Comparison of ENCODE assay signal across 11 cellular contexts in the genomic region with DNA sequence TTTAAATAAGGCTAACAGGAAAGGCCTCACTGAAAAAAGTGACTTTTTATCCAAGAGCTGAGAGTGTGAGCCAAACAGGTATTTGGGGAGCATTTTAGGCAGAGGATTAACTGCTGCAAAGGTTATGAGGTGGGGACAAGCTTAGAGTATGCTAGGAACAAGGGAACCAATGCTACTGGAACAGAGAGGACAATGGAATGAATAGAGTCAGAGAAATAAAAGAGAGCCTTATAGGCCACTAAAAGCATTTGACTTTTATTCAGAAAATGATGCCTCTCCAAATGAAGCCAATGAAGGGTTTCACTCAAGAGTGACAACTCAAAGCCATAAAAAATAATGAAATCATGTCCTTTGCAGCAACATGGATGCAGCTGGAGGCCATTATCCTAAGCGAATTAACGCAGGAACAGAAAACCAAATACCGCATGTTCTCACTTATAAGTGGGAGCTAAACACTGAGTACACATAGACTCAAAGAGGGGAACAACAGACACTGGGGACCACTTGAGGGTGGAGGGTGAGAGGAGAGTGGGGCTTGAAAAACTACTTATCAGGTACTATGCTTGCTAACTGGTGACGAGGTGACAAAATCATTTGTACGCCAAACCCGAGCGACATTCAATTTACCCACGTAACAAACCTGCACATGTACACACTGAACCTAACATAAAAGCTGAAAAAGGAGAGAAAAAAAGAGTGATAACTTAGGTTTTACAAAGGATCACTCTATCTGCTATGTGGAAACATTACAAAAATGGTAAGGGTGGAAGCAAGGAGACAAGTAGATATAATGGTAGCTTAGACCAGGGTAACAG. TPM values are rescaled to one million over a fixed set of nuclear protein-coding genes. Genes with fewer than 3 reads are reported as not detected.
DNase-seq lines count a peak whose midpoint lies in the region; ATAC-seq, FAIRE-seq and TF ChIP-seq lines count a peak whose summit lies in the region.
"Had no signal": no experiment of that assay in that cellular context is flagged by ENCODE, and none has a peak within 500 bp of the region (broad histone marks: within the 10 kb centered on the region; RNA-seq: fewer than 3 reads in every experiment).

No MANE protein-coding gene starts in this region.

- H3K9me3 Mint-ChIP-seq in GM23338 = no peaks in the 10 kb centered on the region

- H3K36me3 ChIP-seq in GM23338 (ENCODE audit: insufficient read depth) (no peaks in the 10 kb centered on the region), SJCRH30 (peaks cover 10% of the 10 kb centered on the region; the same call in 1 of the 2 replicates)

- WGBS in A549 (ENCODE audit: missing lambda C conversion rate) = 89% methylated on average over 8 of the region's 8 CpGs

- no peaks in the 10 kb centered on the region for H3K9me2 ChIP-seq in GM23338 (ENCODE audit: insufficient read depth)

- H3K4me1 ChIP-seq in A549 (peaks cover 94% of the 10 kb centered on the region), GM23338 (ENCODE audit: insufficient read depth) (peaks cover 35% of the 10 kb centered on the region), SJCRH30 (peaks cover 47% of the 10 kb centered on the region)

- POLR2A ChIA-PET in A549 (lab: Yijun Ruan, JAX) = no interaction called here

- no peak overlapping the region for H2AFZ ChIP-seq in GM23338

- TF ChIP-seq EP300 in A549 (IDR thresholded peaks at IDR 0.05) = no peak

- H3K79me2 ChIP-seq in GM23338 (replicated peaks; ENCODE audit: insufficient read depth) = peaks cover 99% of the 10 kb centered on the region

- no peak for TF ChIP-seq RAD21 in A549 (conservative IDR thresholded peaks at IDR 0.05 in 1 of 2, IDR thresholded peaks at IDR 0.05 in 1 of 2)

- H3K27ac ChIP-seq in A549 = peak overlapping the region in 1 of 2 experiments; percentile 44; a peak in 1 of 6 replicates
- no peak overlapping the region for H3K27ac ChIP-seq in GM23338 (ENCODE audit: low read depth)
- no peak overlapping the region for H3K27ac ChIP-seq in SJCRH30

- no peak for ATAC-seq in A549
- peak; percentile 55 for ATAC-seq in GM23338
- ATAC-seq in SK-N-SH treated with all-trans-retinoic acid at 6 μM for 48 hours = no peak
- no peak for ATAC-seq in GM21515 (IDR thresholded peaks at IDR 0.05; ENCODE audit: unreplicated experiment)
- ATAC-seq in GM21619 (IDR thresholded peaks at IDR 0.05; ENCODE audit: unreplicated experiment) = no peak

- no peaks in the 10 kb centered on the region for H3K9me3 ChIP-seq in A549
- no peaks in the 10 kb centered on the region for H3K9me3 ChIP-seq in SJCRH30 (replicated peaks)

- CTCF ChIA-PET in A549 (lab: Yijun Ruan, JAX) = interaction anchor here (0.6 to 2.3 kb wide), 4 partner anchors 12 to 1016 kb away, joined by 3 to 10 read pairs (median 4); no protein-coding TSS in a partner anchor

- no peak for FAIRE-seq in A549 (lab: Jason Lieb, UNC)

- no peak for TF ChIP-seq POLR2A in A549 (IDR thresholded peaks at IDR 0.05; ENCODE audit: low read length)

- TF ChIP-seq CTCF in A549 (IDR thresholded peaks at IDR 0.05) = no peak
- no peak for TF ChIP-seq CTCF in GM23338 (conservative IDR thresholded peaks at IDR 0.05; ENCODE audit: low read depth in 2 of 2)

- no peaks in the 10 kb centered on the region for H3K27me3 Mint-ChIP-seq in GM23338 (ENCODE audit: insufficient read depth, low read depth, poor library complexity)

- H3K4me3 ChIP-seq in A549 (no peak overlapping the region), GM23338 (no peak overlapping the region), SJCRH30 (no peak overlapping the region)

- H3F3A ChIP-seq in GM23338 (replicated peaks; ENCODE audit: low read depth) = no peaks in the 10 kb centered on the region

- H3K27ac Mint-ChIP-seq in GM23338 = no peak overlapping the region

- H3K27me3 ChIP-seq in GM23338 (ENCODE audit: insufficient read depth) = no peaks in the 10 kb centered on the region
- H3K27me3 ChIP-seq in SJCRH30 = no peaks in the 10 kb centered on the region

- peaks cover 39% of the 10 kb centered on the region for H3K4me1 Mint-ChIP-seq in GM23338

- H3K36me3 Mint-ChIP-seq in GM23338 (ENCODE audit: low read depth) = no peaks in the 10 kb centered on the region

- no peak overlapping the region for H3K4me3 Mint-ChIP-seq in GM23338

- H3K4me2 ChIP-seq in A549 (peak overlapping the region; percentile 60), GM23338 (no peak overlapping the region)

- DNase-seq in A549 (ENCODE audit: low read depth in 1 of 2, low spot score in 1 of 2) (no peak), GM23338 (ENCODE audit: low spot score) (no peak), medulla oblongata (ENCODE audit: extremely low spot score) (peak; percentile 65), KG1 (lab: John Stamatoyannopoulos, UW) (no peak), SJCRH30 (no peak)
- DNase-seq: central memory CD4-positive, alpha-beta T cell; EL; stimulated activated CD4-positive, alpha-beta T cell treated with anti-CD3 and anti-CD28 coated beads, Interleukin-4, amount 100 ng/mL, for 24 hours had no signal

- peaks cover 56% of the 10 kb centered on the region for H4K20me1 ChIP-seq in GM23338 (replicated peaks; ENCODE audit: insufficient read depth)

TF ChIP-seq in A549, 52 proteins besides CTCF, POLR2A, EP300 and RAD21 (continues in another document):
- TF ChIP-seq ESRRA (IDR thresholded peaks at IDR 0.05; ENCODE audit: borderline replicate concordance, low read length) = no peak

TF ChIP-seq in GM23338, 12 proteins besides CTCF, POLR2A, EP300 and RAD21 (continues in another document):
- TF ChIP-seq STAT1 (IDR thresholded peaks at IDR 0.05; ENCODE audit: unreplicated experiment) = no peak
- TF ChIP-seq, protein P1, sequence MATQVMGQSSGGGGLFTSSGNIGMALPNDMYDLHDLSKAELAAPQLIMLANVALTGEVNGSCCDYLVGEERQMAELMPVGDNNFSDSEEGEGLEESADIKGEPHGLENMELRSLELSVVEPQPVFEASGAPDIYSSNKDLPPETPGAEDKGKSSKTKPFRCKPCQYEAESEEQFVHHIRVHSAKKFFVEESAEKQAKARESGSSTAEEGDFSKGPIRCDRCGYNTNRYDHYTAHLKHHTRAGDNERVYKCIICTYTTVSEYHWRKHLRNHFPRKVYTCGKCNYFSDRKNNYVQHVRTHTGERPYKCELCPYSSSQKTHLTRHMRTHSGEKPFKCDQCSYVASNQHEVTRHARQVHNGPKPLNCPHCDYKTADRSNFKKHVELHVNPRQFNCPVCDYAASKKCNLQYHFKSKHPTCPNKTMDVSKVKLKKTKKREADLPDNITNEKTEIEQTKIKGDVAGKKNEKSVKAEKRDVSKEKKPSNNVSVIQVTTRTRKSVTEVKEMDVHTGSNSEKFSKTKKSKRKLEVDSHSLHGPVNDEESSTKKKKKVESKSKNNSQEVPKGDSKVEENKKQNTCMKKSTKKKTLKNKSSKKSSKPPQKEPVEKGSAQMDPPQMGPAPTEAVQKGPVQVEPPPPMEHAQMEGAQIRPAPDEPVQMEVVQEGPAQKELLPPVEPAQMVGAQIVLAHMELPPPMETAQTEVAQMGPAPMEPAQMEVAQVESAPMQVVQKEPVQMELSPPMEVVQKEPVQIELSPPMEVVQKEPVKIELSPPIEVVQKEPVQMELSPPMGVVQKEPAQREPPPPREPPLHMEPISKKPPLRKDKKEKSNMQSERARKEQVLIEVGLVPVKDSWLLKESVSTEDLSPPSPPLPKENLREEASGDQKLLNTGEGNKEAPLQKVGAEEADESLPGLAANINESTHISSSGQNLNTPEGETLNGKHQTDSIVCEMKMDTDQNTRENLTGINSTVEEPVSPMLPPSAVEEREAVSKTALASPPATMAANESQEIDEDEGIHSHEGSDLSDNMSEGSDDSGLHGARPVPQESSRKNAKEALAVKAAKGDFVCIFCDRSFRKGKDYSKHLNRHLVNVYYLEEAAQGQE (IDR thresholded peaks at IDR 0.05; ENCODE audit: unreplicated experiment) = no peak
- TF ChIP-seq ZNF114 (CRISPR knock-in tag; IDR thresholded peaks at IDR 0.05) = no peak
- no peak for TF ChIP-seq JUNB (IDR thresholded peaks at IDR 0.05; ENCODE audit: unreplicated experiment)
- no peak for TF ChIP-seq EZH2 (IDR thresholded peaks at IDR 0.05; ENCODE audit: low read depth, unreplicated experiment)

TF ChIP-seq in SK-N-SH treated with all-trans-retinoic acid at 6 μM for 48 hours, 23 proteins besides CTCF, POLR2A, EP300 and RAD21:
- peak; percentile 65; the same call in 1 of the 2 replicates for TF ChIP-seq TCF4 (CRISPR knock-in tag; IDR thresholded peaks at IDR 0.05; ENCODE audit: borderline replicate concordance)
- no peak for TF ChIP-seq CSDC2 (CRISPR knock-in tag; IDR thresholded peaks at IDR 0.05)
- TF ChIP-seq SNAI2 (CRISPR knock-in tag; IDR thresholded peaks at IDR 0.05) = no peak
- no peak for TF ChIP-seq PPARA (CRISPR knock-in tag; IDR thresholded peaks at IDR 0.05; ENCODE audit: borderline replicate concordance)

RNA-seq across cellular contexts. Expression of gene PTP4A2, which starts 11.1 kb away (rescaled TPM):
- polyA plus RNA-seq in A549 (2011; rRNA removed) (504 and 563 TPM in 2 replicates), A549 (2017; fragmentation: RNase III; extraction: RNeasy Plus Mini Kit Qiagen cat#74134 plus additional on column Dnase treatment) (234 to 263 TPM (median 246 TPM) in 3 replicates), GM23338 (2016; fragmentation: Nextera tagmentation; extraction: Ambion mirVana) (138 and 153 TPM in 2 replicates)
- polyA plus RNA-seq in A549 (2012; cell fraction: cytosol; rRNA removed) = 49.1 and 51.5 TPM in 2 replicates
- 13.1 and 17.8 TPM in 2 replicates for polyA plus RNA-seq in A549 (2012; cell fraction: nucleus; rRNA removed)
- 385 and 443 TPM in 2 replicates for polyA minus RNA-seq in A549 (2011; rRNA and poly(A)+ RNA removed)
- 260 and 354 TPM in 2 replicates for total RNA-seq in GM23338 (2014; rRNA removed; shearing (Covaris generic))
- 311 and 314 TPM in 2 replicates for total RNA-seq in SJCRH30 (2014; rRNA removed; shearing (Covaris generic))
